In the genomic region with DNA sequence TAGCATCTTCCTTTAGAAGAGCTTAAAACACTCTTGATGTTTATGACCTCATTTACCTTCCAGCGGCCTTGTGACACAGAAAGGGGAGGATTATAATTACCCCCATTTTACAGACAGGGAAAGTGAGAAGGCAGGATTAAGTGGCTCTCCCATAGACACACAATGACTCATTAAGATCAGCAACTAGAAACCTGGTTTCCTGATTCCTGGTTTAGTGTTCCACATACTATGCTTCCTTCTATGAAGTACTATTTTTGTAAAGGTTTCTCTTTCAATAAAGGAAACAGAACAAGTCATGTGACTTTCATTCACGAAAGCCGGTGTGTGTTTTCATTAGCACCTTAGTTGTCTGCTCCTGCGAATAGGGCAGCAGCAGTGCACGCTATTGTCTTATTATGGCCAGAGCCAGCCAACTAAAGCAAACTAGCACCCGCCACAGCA, we compare ENCODE assay signal across 1 cellular context.
A peak's percentile ranks its signal among the peaks of the same experiment; 100 is the strongest.
TF ChIP-seq lines count a peak whose summit lies in the region.

No MANE protein-coding gene starts in this region.

TF ChIP-seq in HEK293, 187 proteins besides CTCF, POLR2A, EP300 and RAD21 (continued from another document):
- TF ChIP-seq, protein P1, sequence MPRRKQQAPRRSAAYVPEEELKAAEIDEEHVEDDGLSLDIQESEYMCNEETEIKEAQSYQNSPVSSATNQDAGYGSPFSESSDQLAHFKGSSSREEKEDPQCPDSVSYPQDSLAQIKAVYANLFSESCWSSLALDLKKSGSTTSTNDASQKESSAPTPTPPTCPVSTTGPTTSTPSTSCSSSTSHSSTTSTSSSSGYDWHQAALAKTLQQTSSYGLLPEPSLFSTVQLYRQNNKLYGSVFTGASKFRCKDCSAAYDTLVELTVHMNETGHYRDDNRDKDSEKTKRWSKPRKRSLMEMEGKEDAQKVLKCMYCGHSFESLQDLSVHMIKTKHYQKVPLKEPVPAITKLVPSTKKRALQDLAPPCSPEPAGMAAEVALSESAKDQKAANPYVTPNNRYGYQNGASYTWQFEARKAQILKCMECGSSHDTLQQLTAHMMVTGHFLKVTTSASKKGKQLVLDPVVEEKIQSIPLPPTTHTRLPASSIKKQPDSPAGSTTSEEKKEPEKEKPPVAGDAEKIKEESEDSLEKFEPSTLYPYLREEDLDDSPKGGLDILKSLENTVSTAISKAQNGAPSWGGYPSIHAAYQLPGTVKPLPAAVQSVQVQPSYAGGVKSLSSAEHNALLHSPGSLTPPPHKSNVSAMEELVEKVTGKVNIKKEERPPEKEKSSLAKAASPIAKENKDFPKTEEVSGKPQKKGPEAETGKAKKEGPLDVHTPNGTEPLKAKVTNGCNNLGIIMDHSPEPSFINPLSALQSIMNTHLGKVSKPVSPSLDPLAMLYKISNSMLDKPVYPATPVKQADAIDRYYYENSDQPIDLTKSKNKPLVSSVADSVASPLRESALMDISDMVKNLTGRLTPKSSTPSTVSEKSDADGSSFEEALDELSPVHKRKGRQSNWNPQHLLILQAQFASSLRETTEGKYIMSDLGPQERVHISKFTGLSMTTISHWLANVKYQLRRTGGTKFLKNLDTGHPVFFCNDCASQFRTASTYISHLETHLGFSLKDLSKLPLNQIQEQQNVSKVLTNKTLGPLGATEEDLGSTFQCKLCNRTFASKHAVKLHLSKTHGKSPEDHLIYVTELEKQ (tag by site-specific recombination; IDR thresholded peaks at IDR 0.05; ENCODE audit: borderline replicate concordance): peak; percentile 17; the same call in 1 of the 2 replicates
- no peak for TF ChIP-seq ZNF404 (tag by site-specific recombination; IDR thresholded peaks at IDR 0.05)
- TF ChIP-seq ZNF670 (tag by site-specific recombination; IDR thresholded peaks at IDR 0.05; ENCODE audit: low read depth): no peak
- peak; percentile 42; the same call in 1 of the 2 replicates for TF ChIP-seq KLF8 (tag by site-specific recombination; IDR thresholded peaks at IDR 0.05)
- TF ChIP-seq ZNF473 (tag by site-specific recombination; IDR thresholded peaks at IDR 0.05): no peak
- no peak for TF ChIP-seq ZNF677 (tag by site-specific recombination; IDR thresholded peaks at IDR 0.05)
- no peak for TF ChIP-seq ZNF571 (tag by site-specific recombination; IDR thresholded peaks at IDR 0.05)
- no peak for TF ChIP-seq ZNF585B (tag by site-specific recombination; IDR thresholded peaks at IDR 0.05)
- TF ChIP-seq ZEB2 (tag by site-specific recombination; IDR thresholded peaks at IDR 0.05): 0 out of 2 replicates have a peak, but pooled peaks have one; percentile 33
- peak; percentile 60; the same call in 1 of the 2 replicates for TF ChIP-seq ZNF24 (tag by site-specific recombination; IDR thresholded peaks at IDR 0.05)
- TF ChIP-seq ZNF768 (tag by site-specific recombination; IDR thresholded peaks at IDR 0.05): no peak
- TF ChIP-seq KLF7 (tag by site-specific recombination; IDR thresholded peaks at IDR 0.05; ENCODE audit: borderline replicate concordance): no peak
- no peak for TF ChIP-seq ZNF239 (tag by site-specific recombination; IDR thresholded peaks at IDR 0.05)
- TF ChIP-seq HOXD13 (CRISPR knock-in tag; IDR thresholded peaks at IDR 0.05; ENCODE audit: borderline replicate concordance): no peak
- TF ChIP-seq ZNF302 (tag by site-specific recombination; IDR thresholded peaks at IDR 0.05; ENCODE audit: low read depth): no peak
- TF ChIP-seq FEZF1 (tag by site-specific recombination; IDR thresholded peaks at IDR 0.05): no peak
- no peak for TF ChIP-seq ZNF221 (tag by site-specific recombination; IDR thresholded peaks at IDR 0.05; ENCODE audit: borderline replicate concordance)
